Comparison of ENCODE assay signal across 10 cellular contexts in the genomic region with DNA sequence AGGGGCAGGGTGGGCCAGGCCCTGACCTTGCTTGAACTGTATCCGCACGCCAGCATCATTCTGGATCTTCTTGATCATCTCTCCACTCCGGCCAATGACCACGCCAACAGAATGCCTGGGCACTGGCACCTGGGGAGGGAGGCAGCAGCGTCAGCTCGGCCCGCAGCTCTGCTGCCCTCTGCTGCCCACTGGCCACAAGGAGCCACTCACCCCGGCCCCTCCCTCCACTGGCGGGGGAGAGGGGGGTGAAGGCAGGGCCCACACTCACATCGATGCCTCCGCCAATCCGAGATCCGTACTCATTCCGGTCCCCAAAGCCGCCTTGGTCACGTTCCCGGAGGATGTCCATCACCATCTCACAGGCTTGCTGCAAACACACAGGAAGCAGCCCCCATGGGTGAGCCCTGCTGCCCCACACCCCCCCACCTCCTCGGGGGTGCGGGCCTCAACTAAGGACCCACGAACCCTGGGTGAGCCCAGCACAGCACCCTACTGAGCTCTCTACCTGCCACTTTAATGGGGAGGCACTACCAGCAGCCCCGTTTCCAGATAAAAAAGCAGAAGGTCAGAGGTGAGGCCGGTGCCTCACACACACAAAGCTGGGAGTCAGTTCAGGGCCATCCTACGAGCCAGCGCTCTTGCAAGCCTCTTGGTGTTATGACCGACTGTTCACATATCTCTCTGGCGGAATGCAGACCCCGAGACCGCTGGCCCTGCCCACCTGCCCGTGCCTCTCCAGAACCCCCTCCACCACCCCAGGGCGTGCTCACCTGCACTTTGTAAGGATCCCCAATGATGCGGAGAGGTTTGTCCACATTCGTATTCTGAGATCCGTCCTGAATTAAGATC. TPM values are rescaled to one million over a fixed set of nuclear protein-coding genes. Genes with fewer than 3 reads are reported as not detected.
A peak's percentile ranks its signal among the peaks of the same experiment; 100 is the strongest.
DNase-seq lines count a peak whose midpoint lies in the region; ATAC-seq and TF ChIP-seq lines count a peak whose summit lies in the region.
"Had no signal": no experiment of that assay in that cellular context is flagged by ENCODE, and none has a peak within 500 bp of the region (broad histone marks: within the 10 kb centered on the region; RNA-seq: fewer than 3 reads in every experiment).

No MANE protein-coding gene starts in this region.

- DNase-seq in GM20000 (ENCODE audit: low spot score) (peak; percentile 12), adipocyte (ENCODE audit: low read depth) (peak; percentile 24), heart right ventricle (no peak), retinal pigment epithelial cell (ENCODE audit: low read depth) (no peak), CD14-positive monocyte (ENCODE audit: low spot score) (no peak)
- no peak for DNase-seq in NK-92 treated with Interleukin-12 subunit alpha and Interleukin-12 subunit beta, amount 100 ng/mL, for 24 hours (lab: John Stamatoyannopoulos, UW)
- no peak for DNase-seq in activated T-cell treated with anti-CD3 and anti-CD28 coated beads, Interleukin-2, amount 50 U/mL, for 1 hour
- no peak for DNase-seq in activated CD4-positive, CD25-positive, alpha-beta regulatory T cell treated with anti-CD3 and anti-CD28 coated beads, Interleukin-2, amount 50 U/mL, for 72 hours
- DNase-seq: activated naive CD4-positive, alpha-beta T cell treated with anti-CD3 and anti-CD28 coated beads, Interleukin-2, amount 10 ng/mL, durations not matched to agents 7 days and 5 days had no signal

- H3K4me1 ChIP-seq in adipocyte (ENCODE audit: control insufficient read depth, insufficient read depth, low read length) (peaks cover 11% of the 10 kb centered on the region), heart right ventricle (peaks cover 4 to 44% (median 13%) of the 10 kb centered on the region in 9 donors)

- H3K9me3 ChIP-seq in adipocyte (ENCODE audit: control insufficient read depth, low read length) (no peaks in the 10 kb centered on the region), heart right ventricle (no peaks in the 10 kb centered on the region)

- H3K4me3 Mint-ChIP-seq in CD14-positive monocyte: no peak overlapping the region
- H3K4me3 Mint-ChIP-seq: activated naive CD4-positive, alpha-beta T cell treated with anti-CD3 and anti-CD28 coated beads, Interleukin-2, amount 10 ng/mL, durations not matched to agents 7 days and 5 days had no signal

- TF ChIP-seq CTCF in GM20000 (IDR thresholded peaks at IDR 0.05; ENCODE audit: extremely low read depth, missing control alignments): no peak
- peak in 8 of 9 donors; percentile 22 to 58 (median 46) for TF ChIP-seq CTCF in heart right ventricle (IDR thresholded peaks at IDR 0.05)
- TF ChIP-seq CTCF in retinal pigment epithelial cell (conservative IDR thresholded peaks at IDR 0.05; ENCODE audit: low read depth, low read length): peak; percentile 65
- TF ChIP-seq CTCF in CD14-positive monocyte (IDR thresholded peaks at IDR 0.05): no peak

- ATAC-seq in heart right ventricle: peak in 6 of 8 donors; percentile 37 to 67 (median 56)

- no peak overlapping the region for H3K27ac ChIP-seq in heart right ventricle

- intact Hi-C loops in heart right ventricle (cut with DNase I) (loop anchor here in 1 of 10 donors (10.0 kb wide), 1 partner anchor 193 kb away; no protein-coding TSS in a partner anchor), CD14-positive monocyte (cut with micrococcal nuclease) (no loop called here)

- H3K36me3 ChIP-seq in adipocyte (ENCODE audit: control insufficient read depth, insufficient read depth, low read length, severe bottlenecking) (peaks cover 75% of the 10 kb centered on the region), heart right ventricle (peaks cover 10 to 94% (median 63%) of the 10 kb centered on the region in 9 donors)

- H3K27me3 Mint-ChIP-seq in CD14-positive monocyte (ENCODE audit: low read depth in 3 of 3): peaks cover 0 to 1% (median 0%) of the 10 kb centered on the region in 3 donors
- H3K27me3 Mint-ChIP-seq: activated naive CD4-positive, alpha-beta T cell treated with anti-CD3 and anti-CD28 coated beads, Interleukin-2, amount 10 ng/mL, durations not matched to agents 7 days and 5 days had no signal

- no peak overlapping the region for H3K4me3 ChIP-seq in adipocyte (ENCODE audit: low read length)
- H3K4me3 ChIP-seq in heart right ventricle: no peak overlapping the region
- H3K4me3 ChIP-seq in retinal pigment epithelial cell (ENCODE audit: low read length): no peak overlapping the region
- H3K4me3 ChIP-seq: lung had no signal

- H3K4me1 Mint-ChIP-seq in CD14-positive monocyte: peaks cover 14% of the 10 kb centered on the region

- H3K27ac Mint-ChIP-seq in CD14-positive monocyte: no peak overlapping the region
- H3K27ac Mint-ChIP-seq: activated naive CD4-positive, alpha-beta T cell treated with anti-CD3 and anti-CD28 coated beads, Interleukin-2, amount 10 ng/mL, durations not matched to agents 7 days and 5 days had no signal

- WGBS in heart right ventricle, 2 donors: 71 to 77% methylated on average over 33 of the region's 33 CpGs

- H3K27me3 ChIP-seq in adipocyte (replicated peaks; ENCODE audit: control insufficient read depth, insufficient read depth, low read length): no peaks in the 10 kb centered on the region
- no peaks in the 10 kb centered on the region for H3K27me3 ChIP-seq in heart right ventricle

- H3K9ac ChIP-seq in adipocyte (ENCODE audit: low read length): no peak overlapping the region

- H3K36me3 Mint-ChIP-seq in CD14-positive monocyte: peaks cover 80 to 93% of the 10 kb centered on the region in 2 donors

- peaks cover 0 to 3% (median 0%) of the 10 kb centered on the region in 7 donors for H3K9me3 Mint-ChIP-seq in CD14-positive monocyte
- H3K9me3 Mint-ChIP-seq: activated naive CD4-positive, alpha-beta T cell treated with anti-CD3 and anti-CD28 coated beads, Interleukin-2, amount 10 ng/mL, durations not matched to agents 7 days and 5 days had no signal

RNA-seq across cellular contexts. Expression of gene KHSRP, which starts 6.7 kb away (rescaled TPM):
- total RNA-seq in heart right ventricle: 100 to 1,000 TPM in 3 of 10 donors, 10 to 100 TPM in 7; 77.3 to 125 (median 90.5) TPM
- polyA plus RNA-seq in heart right ventricle (10 to 100 TPM; 50.9 to 73.7 TPM), CD14-positive monocyte (1 to 10 TPM; 8.6 to 9.1 TPM)

RNA-seq across cellular contexts. Expression of gene SLC25A41, which starts 15.6 kb away (rescaled TPM):
- total RNA-seq in heart right ventricle: under 1 TPM in 6 of 10 donors, not detected in 4; 0.17 to 0.48 (median 0.38) TPM
- polyA plus RNA-seq in heart right ventricle: 1 to 10 TPM; 1.4 to 1.7 TPM
- polyA plus RNA-seq in CD14-positive monocyte: not detected

RNA-seq across cellular contexts. Expression of gene GTF2F1, which starts 25.0 kb away (rescaled TPM):
- 10 to 100 TPM; 26.4 to 36.4 (median 30.8) TPM for total RNA-seq in heart right ventricle
- 10 to 100 TPM; 23.3 to 44.8 TPM for polyA plus RNA-seq in heart right ventricle
- polyA plus RNA-seq in CD14-positive monocyte: 10 to 100 TPM in 1 of 2 donors, 1 to 10 TPM in 1; 9.4 to 13.2 TPM

RNA-seq across cellular contexts. Expression of gene SLC25A23, which starts 41.7 kb away (rescaled TPM):
- total RNA-seq in heart right ventricle: 100 to 1,000 TPM in 5 of 10 donors, 10 to 100 TPM in 5; 72.2 to 126 (median 95.4) TPM
- polyA plus RNA-seq in heart right ventricle (100 to 1,000 TPM in 1 of 2 donors, 10 to 100 TPM in 1; 53.4 to 104 TPM), CD14-positive monocyte (under 1 TPM in 1 of 2 donors, not detected in 1; 0.15 TPM)

RNA-seq across cellular contexts. Expression of gene PSPN, which starts 42.2 kb away (rescaled TPM):
- total RNA-seq in heart right ventricle: 1 to 10 TPM in 1 of 10 donors, under 1 TPM in 9; 0.36 to 1.4 (median 0.61) TPM
- under 1 TPM; 0.88 to 0.99 TPM for polyA plus RNA-seq in heart right ventricle
- polyA plus RNA-seq in CD14-positive monocyte: under 1 TPM; 0.10 to 0.13 TPM

Comparison
In these comparisons a context has a peak if more than half of its experiments do, and no peak if none do; other contexts are left out.
1. DNase-seq: peak in GM20000 (single experiment) and adipocyte (single experiment); none in heart right ventricle (0 of 2), retinal pigment epithelial cell (single experiment), NK-92 treated with Interleukin-12 subunit alpha and Interleukin-12 subunit beta, amount 100 ng/mL, for 24 hours (single experiment), CD14-positive monocyte (single experiment), activated T-cell treated with anti-CD3 and anti-CD28 coated beads, Interleukin-2, amount 50 U/mL, for 1 hour (single experiment) and activated CD4-positive, CD25-positive, alpha-beta regulatory T cell treated with anti-CD3 and anti-CD28 coated beads, Interleukin-2, amount 50 U/mL, for 72 hours (single experiment).
2. CTCF ChIP-seq: peak in heart right ventricle (8 of 9) and retinal pigment epithelial cell (single experiment); none in GM20000 (single experiment) and CD14-positive monocyte (single experiment).
3. RNA of gene KHSRP, which starts 6.7 kb away (polyA plus RNA-seq): 50.9 to 73.7 TPM in heart right ventricle; 8.6 to 9.1 TPM in CD14-positive monocyte; every median in the first group is over 4 times any median in the second.